In genomic region chr16:67055712-67056487, GRCh38 we compare ENCODE assay signal across 1 cellular context.
A peak's percentile ranks its signal among the peaks of the same experiment; 100 is the strongest.
TF ChIP-seq lines count a peak whose summit lies in the region.

No MANE protein-coding gene starts in this region.

TF ChIP-seq in IMR-90, 13 proteins besides CTCF, POLR2A, EP300 and RAD21 (continued from another document):
- TF ChIP-seq USF2 (IDR thresholded peaks at IDR 0.05; ENCODE audit: low read depth, low read length), result peak; percentile 63; the same call in 1 of the 2 replicates
- no peak for TF ChIP-seq SMC3 (IDR thresholded peaks at IDR 0.05; ENCODE audit: low read depth, low read length)
- peak; percentile 65 for TF ChIP-seq BHLHE40 (IDR thresholded peaks at IDR 0.05; ENCODE audit: low read depth, low read length)
- peak; percentile 50; the same call in 1 of the 2 replicates for TF ChIP-seq CEBPB (IDR thresholded peaks at IDR 0.05; ENCODE audit: low read depth, low read length)
- no peak for TF ChIP-seq RCOR1 (IDR thresholded peaks at IDR 0.05; ENCODE audit: insufficient replicate concordance, low read length)
- no peak for TF ChIP-seq ELK1 (IDR thresholded peaks at IDR 0.05; ENCODE audit: borderline replicate concordance, low read depth, low read length)
